In the genomic region with DNA sequence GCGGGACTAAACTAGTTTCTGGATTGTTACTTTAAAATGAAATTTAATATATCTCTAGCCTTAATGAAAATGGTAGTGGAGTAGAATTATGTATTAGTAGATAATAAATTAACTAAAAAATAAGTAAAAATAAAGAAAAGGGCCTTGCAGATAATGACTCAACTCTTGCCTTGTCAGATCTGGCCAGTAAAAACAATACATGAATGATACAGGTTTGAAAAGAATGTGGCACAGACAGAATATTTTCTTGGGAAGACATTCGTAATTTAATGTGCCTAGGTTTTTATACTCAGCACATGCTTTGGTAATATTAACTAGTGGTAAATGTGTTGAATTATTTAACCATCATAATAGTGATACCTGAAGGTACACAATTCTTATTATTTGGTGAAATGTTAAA, we compare ENCODE assay signal across 8 cellular contexts. TPM values are rescaled to one million over a fixed set of nuclear protein-coding genes. Genes with fewer than 3 reads are reported as not detected.
DNase-seq lines count a peak whose midpoint lies in the region; ATAC-seq and TF ChIP-seq lines count a peak whose summit lies in the region.

No MANE protein-coding gene starts in this region.

- TF ChIP-seq CTCF in left ventricle myocardium inferior (IDR thresholded peaks at IDR 0.05; ENCODE audit: borderline replicate concordance) (no peak), ascending aorta (IDR thresholded peaks at IDR 0.05) (no peak), uterus (IDR thresholded peaks at IDR 0.05) (no peak), ovary (IDR thresholded peaks at IDR 0.05) (no peak)

- intact Hi-C loops in left ventricle myocardium inferior (cut with micrococcal nuclease) (no loop called here), Right ventricle myocardium inferior (cut with DNase I) (loop anchor here (1.0 kb wide), 1 partner anchor 8 kb away; no protein-coding TSS in a partner anchor), ascending aorta (cut with DNase I) (no loop called here), uterus (cut with DNase I; ENCODE audit: low total_unique reads) (no loop called here), ovary (cut with DNase I) (loop anchor here in 1 of 4 donors (10.0 kb wide), 1 partner anchor 381 kb away; a partner anchor contains a TSS)

- H3K27ac ChIP-seq in left ventricle myocardium inferior (replicated peaks) (peak overlapping the region; percentile 68), ascending aorta (peak overlapping the region; percentile 31 to 65), uterus (peak overlapping the region; percentile 11 to 54), ovary (peak overlapping the region in 1 of 2 donors; percentile 37)

- WGBS in ovary, 3 donors = 63 to 79% (median 71%) methylated on average over 2 of the region's 2 CpGs

- H3K4me3 ChIP-seq in left ventricle myocardium inferior (peak overlapping the region; percentile 51), ascending aorta (peak overlapping the region; percentile 14 to 49), uterus (no peak overlapping the region), ovary (no peak overlapping the region)

- H3K4me1 ChIP-seq in left ventricle myocardium inferior = peaks cover 60% of the 10 kb centered on the region
- H3K4me1 ChIP-seq in ascending aorta = peaks cover 0 to 3% of the 10 kb centered on the region in 2 donors
- peaks cover 0 to 13% of the 10 kb centered on the region in 2 donors for H3K4me1 ChIP-seq in uterus
- H3K4me1 ChIP-seq in ovary (ENCODE audit: insufficient read depth) = peaks cover 6% of the 10 kb centered on the region

- no peak for TF ChIP-seq EP300 in ovary (IDR thresholded peaks at IDR 0.05)

- DNase-seq in left ventricle myocardium inferior = no peak
- DNase-seq in Right ventricle myocardium inferior (ENCODE audit: missing footprints) = no peak
- no peak for DNase-seq in ascending aorta (ENCODE audit: low spot score in 2 of 2)
- DNase-seq in kidney tubule cell (ENCODE audit: low spot score) = peak; percentile 30
- no peak for DNase-seq in uterus
- no peak for DNase-seq in ovary
- DNase-seq in AG08396 (ENCODE audit: low spot score) = no peak

- H3K9me3 ChIP-seq in left ventricle myocardium inferior (replicated peaks) (peaks cover 6% of the 10 kb centered on the region), ascending aorta (peaks cover 0 to under 1% of the 10 kb centered on the region in 2 donors), uterus (peaks cover 0 to under 1% of the 10 kb centered on the region in 2 donors), ovary (no peaks in the 10 kb centered on the region)

- ATAC-seq in Right ventricle myocardium inferior (no peak), HG03354 (IDR thresholded peaks at IDR 0.05; ENCODE audit: poor library complexity, severe bottlenecking, unreplicated experiment) (no peak)

- H3K27me3 ChIP-seq in left ventricle myocardium inferior (ENCODE audit: low read depth) (no peaks in the 10 kb centered on the region), ascending aorta (no peaks in the 10 kb centered on the region), uterus (no peaks in the 10 kb centered on the region), ovary (no peaks in the 10 kb centered on the region)

- H3K36me3 ChIP-seq in left ventricle myocardium inferior = peaks cover 6% of the 10 kb centered on the region
- H3K36me3 ChIP-seq in ascending aorta = no peaks in the 10 kb centered on the region
- H3K36me3 ChIP-seq in uterus = no peaks in the 10 kb centered on the region
- no peaks in the 10 kb centered on the region for H3K36me3 ChIP-seq in ovary

- TF ChIP-seq POLR2A in uterus (IDR thresholded peaks at IDR 0.05) (no peak), ovary (IDR thresholded peaks at IDR 0.05) (no peak)

RNA-seq across cellular contexts. Expression of gene ATF7IP, which starts 28.3 kb away (rescaled TPM):
- total RNA-seq in left ventricle myocardium inferior = 64.3 TPM
- 57.1 TPM for total RNA-seq in Right ventricle myocardium inferior
- total RNA-seq in ascending aorta = 58.2 TPM
- 100 to 1,000 TPM in 1 of 4 donors, 10 to 100 TPM in 3; 39.5 to 102 (median 65.6) TPM for total RNA-seq in uterus
- total RNA-seq in ovary = 10 to 100 TPM; 34.8 to 91.5 (median 78.4) TPM
- polyA plus RNA-seq in ovary = 10 to 100 TPM; 12.4 to 30.7 TPM

Comparison
In these comparisons a context has a peak if more than half of its experiments do, and no peak if none do; other contexts are left out.
1. H3K4me3 ChIP-seq: peak in left ventricle myocardium inferior (single experiment) and ascending aorta (2 of 2); none in uterus (0 of 2) and ovary (single experiment).